2 cellular contexts compared by ENCODE assay signal in genomic region chr7:116449950-116450349, GRCh38.
TF ChIP-seq lines count a peak whose summit lies in the region.

No MANE protein-coding gene starts in this region.

TF ChIP-seq in A549, 52 proteins besides CTCF, POLR2A, EP300 and RAD21:
- TF ChIP-seq NR3C1 (IDR thresholded peaks at IDR 0.05) (no peak), HEYL (CRISPR knock-in tag; IDR thresholded peaks at IDR 0.05) (no peak), ZFP36 (IDR thresholded peaks at IDR 0.05; ENCODE audit: borderline replicate concordance, partially characterized antibody) (no peak), FOSL2 (IDR thresholded peaks at IDR 0.05) (no peak), FOSL2 (CRISPR knock-in tag; IDR thresholded peaks at IDR 0.05) (no peak), TFCP2L1 (CRISPR knock-in tag; IDR thresholded peaks at IDR 0.05) (no peak), HOXB13 (CRISPR knock-in tag; IDR thresholded peaks at IDR 0.05; ENCODE audit: low read depth) (no peak), MAX (IDR thresholded peaks at IDR 0.05) (no peak), CHD4 (IDR thresholded peaks at IDR 0.05; ENCODE audit: borderline replicate concordance) (no peak), CHD2 (IDR thresholded peaks at IDR 0.05; ENCODE audit: low read length, partially characterized antibody) (no peak), JUNB (IDR thresholded peaks at IDR 0.05) (no peak), EHMT2 (IDR thresholded peaks at IDR 0.05; ENCODE audit: low read depth) (no peak), MAZ (IDR thresholded peaks at IDR 0.05; ENCODE audit: borderline replicate concordance, low read depth, low read length) (no peak)
- TF ChIP-seq, protein P1, sequence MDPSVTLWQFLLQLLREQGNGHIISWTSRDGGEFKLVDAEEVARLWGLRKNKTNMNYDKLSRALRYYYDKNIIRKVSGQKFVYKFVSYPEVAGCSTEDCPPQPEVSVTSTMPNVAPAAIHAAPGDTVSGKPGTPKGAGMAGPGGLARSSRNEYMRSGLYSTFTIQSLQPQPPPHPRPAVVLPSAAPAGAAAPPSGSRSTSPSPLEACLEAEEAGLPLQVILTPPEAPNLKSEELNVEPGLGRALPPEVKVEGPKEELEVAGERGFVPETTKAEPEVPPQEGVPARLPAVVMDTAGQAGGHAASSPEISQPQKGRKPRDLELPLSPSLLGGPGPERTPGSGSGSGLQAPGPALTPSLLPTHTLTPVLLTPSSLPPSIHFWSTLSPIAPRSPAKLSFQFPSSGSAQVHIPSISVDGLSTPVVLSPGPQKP (IDR thresholded peaks at IDR 0.05; ENCODE audit: low read depth, low read length), result no peak
TF ChIP-seq in A549: peak in this region for 0.

TF ChIP-seq in SK-N-SH treated with all-trans-retinoic acid at 6 μM for 48 hours, 23 proteins besides CTCF, POLR2A, EP300 and RAD21:
- no peak for TF ChIP-seq TCF4 (CRISPR knock-in tag; IDR thresholded peaks at IDR 0.05; ENCODE audit: borderline replicate concordance)
- TF ChIP-seq CREB5 (CRISPR knock-in tag; IDR thresholded peaks at IDR 0.05; ENCODE audit: low read depth), result no peak
- no peak for TF ChIP-seq ZFP3 (CRISPR knock-in tag; IDR thresholded peaks at IDR 0.05)
- no peak for TF ChIP-seq ARNTL (CRISPR knock-in tag; IDR thresholded peaks at IDR 0.05; ENCODE audit: borderline replicate concordance, low read depth)
- TF ChIP-seq, protein P2, sequence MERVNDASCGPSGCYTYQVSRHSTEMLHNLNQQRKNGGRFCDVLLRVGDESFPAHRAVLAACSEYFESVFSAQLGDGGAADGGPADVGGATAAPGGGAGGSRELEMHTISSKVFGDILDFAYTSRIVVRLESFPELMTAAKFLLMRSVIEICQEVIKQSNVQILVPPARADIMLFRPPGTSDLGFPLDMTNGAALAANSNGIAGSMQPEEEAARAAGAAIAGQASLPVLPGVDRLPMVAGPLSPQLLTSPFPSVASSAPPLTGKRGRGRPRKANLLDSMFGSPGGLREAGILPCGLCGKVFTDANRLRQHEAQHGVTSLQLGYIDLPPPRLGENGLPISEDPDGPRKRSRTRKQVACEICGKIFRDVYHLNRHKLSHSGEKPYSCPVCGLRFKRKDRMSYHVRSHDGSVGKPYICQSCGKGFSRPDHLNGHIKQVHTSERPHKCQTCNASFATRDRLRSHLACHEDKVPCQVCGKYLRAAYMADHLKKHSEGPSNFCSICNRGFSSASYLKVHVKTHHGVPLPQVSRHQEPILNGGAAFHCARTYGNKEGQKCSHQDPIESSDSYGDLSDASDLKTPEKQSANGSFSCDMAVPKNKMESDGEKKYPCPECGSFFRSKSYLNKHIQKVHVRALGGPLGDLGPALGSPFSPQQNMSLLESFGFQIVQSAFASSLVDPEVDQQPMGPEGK (CRISPR knock-in tag; IDR thresholded peaks at IDR 0.05; ENCODE audit: borderline replicate concordance), result no peak
- TF ChIP-seq ESRRG (CRISPR knock-in tag; IDR thresholded peaks at IDR 0.05), result no peak
- no peak for TF ChIP-seq ZC3H10 (CRISPR knock-in tag; IDR thresholded peaks at IDR 0.05)
